22 cellular contexts compared by ENCODE assay signal in genomic region chr17:80182118-80182844, GRCh38. TPM values are rescaled to one million over a fixed set of nuclear protein-coding genes. Genes with fewer than 3 reads are reported as not detected.
DNase-seq lines count a peak whose midpoint lies in the region; ATAC-seq and TF ChIP-seq lines count a peak whose summit lies in the region.
"Had no signal": no experiment of that assay in that cellular context is flagged by ENCODE, and none has a peak within 500 bp of the region (broad histone marks: within the 10 kb centered on the region; RNA-seq: fewer than 3 reads in every experiment).

No MANE protein-coding gene starts in this region.

- ATAC-seq in T-helper 17 cell (no peak), omental fat pad (ENCODE audit: low FRiP score) (no peak)
- ATAC-seq: A549 had no signal

- no peaks in the 10 kb centered on the region for H3K36me3 Mint-ChIP-seq in T-helper 17 cell (ENCODE audit: low read depth)
- H3K36me3 Mint-ChIP-seq: CD4-positive, alpha-beta memory T cell had no signal

- H3K9me3 ChIP-seq in NT2/D1 (ENCODE audit: insufficient read depth, low read length) (no peaks in the 10 kb centered on the region), osteoblast (ENCODE audit: low read depth, low read length) (no peaks in the 10 kb centered on the region), T-helper 17 cell (ENCODE audit: control insufficient read depth, low read length, poor library complexity, severe bottlenecking) (no peaks in the 10 kb centered on the region), ascending aorta (no peaks in the 10 kb centered on the region)
- H3K9me3 ChIP-seq: A549; BE2C; BLaER1 treated with 17β-estradiol and CSF1 and Interleukin-3, amounts not matched to agents 10 nM and 100 nM; HAP-1 had no signal

- no peaks in the 10 kb centered on the region for H3K36me3 ChIP-seq in H7 (replicated peaks; ENCODE audit: control insufficient read depth, insufficient read depth, low read length)
- no peaks in the 10 kb centered on the region for H3K36me3 ChIP-seq in NT2/D1 (ENCODE audit: insufficient read depth, insufficient read length, low read length)
- no peaks in the 10 kb centered on the region for H3K36me3 ChIP-seq in osteoblast (ENCODE audit: insufficient read depth, low read length)
- no peaks in the 10 kb centered on the region for H3K36me3 ChIP-seq in ascending aorta
- H3K36me3 ChIP-seq: BE2C; BLaER1 treated with 17β-estradiol and CSF1 and Interleukin-3, amounts not matched to agents 10 nM and 100 nM; HAP-1 had no signal

- intact Hi-C loops in ascending aorta (cut with DNase I): no loop called here

- H3K4me3 Mint-ChIP-seq in T-helper 17 cell: no peak overlapping the region
- H3K4me3 Mint-ChIP-seq: CD4-positive, alpha-beta memory T cell; HFFc6 had no signal

- TF ChIP-seq CTCF in osteoblast (IDR thresholded peaks at IDR 0.05; ENCODE audit: extremely low read depth, low read depth, low read length): no peak
- TF ChIP-seq CTCF in ascending aorta (IDR thresholded peaks at IDR 0.05): no peak
- no peak for TF ChIP-seq CTCF in omental fat pad (IDR thresholded peaks at IDR 0.05)

- H3K27ac Mint-ChIP-seq in T-helper 17 cell: no peak overlapping the region
- H3K27ac Mint-ChIP-seq: CD4-positive, alpha-beta memory T cell; HFFc6 had no signal

- no peaks in the 10 kb centered on the region for H3K79me2 ChIP-seq in osteoblast (ENCODE audit: insufficient read depth, low read length)

- H3K27me3 Mint-ChIP-seq in T-helper 17 cell: peaks cover 42% of the 10 kb centered on the region

- peak; percentile 55 for DNase-seq in H7
- DNase-seq in NT2/D1 (ENCODE audit: low read depth, low spot score): no peak
- DNase-seq in iPS-NIHi11 (ENCODE audit: low spot score): peak; percentile 6
- DNase-seq in osteoblast (ENCODE audit: insufficient read length, low spot score, missing footprints): peak; percentile 52
- no peak for DNase-seq in T-helper 17 cell
- no peak for DNase-seq in ascending aorta (ENCODE audit: low spot score in 2 of 2)
- no peak for DNase-seq in omental fat pad (ENCODE audit: low spot score)
- DNase-seq: 8988T; ACHN; AML-193; BE2C; Calu3; CD4-positive, alpha-beta memory T cell; DMS53; DMS79 treated with DMSO at 0.1 percent for 48 hours; GF-D8; GOT3; HFFc6 had no signal

- peak overlapping the region; percentile 23 for H3K9ac ChIP-seq in NT2/D1 (ENCODE audit: insufficient read length, low read depth)
- H3K9ac ChIP-seq: BLaER1 treated with 17β-estradiol and CSF1 and Interleukin-3, amounts not matched to agents 10 nM and 100 nM had no signal

- H2AFZ ChIP-seq in osteoblast (ENCODE audit: low read length): no peak overlapping the region

- H3K27me3 ChIP-seq in H7 (ENCODE audit: control insufficient read depth, insufficient read depth, low read length) (no peaks in the 10 kb centered on the region), NT2/D1 (ENCODE audit: insufficient read depth, insufficient read length) (no peaks in the 10 kb centered on the region), osteoblast (ENCODE audit: insufficient read depth, low read length) (peaks cover 8% of the 10 kb centered on the region), ascending aorta (no peaks in the 10 kb centered on the region)
- H3K27me3 ChIP-seq: BE2C; BLaER1 treated with 17β-estradiol and CSF1 and Interleukin-3, amounts not matched to agents 10 nM and 100 nM had no signal

- H3K4me3 ChIP-seq in H7 (ENCODE audit: insufficient read depth, low read depth, low read length) (no peak overlapping the region), NT2/D1 (ENCODE audit: insufficient read length, low read depth) (no peak overlapping the region), osteoblast (ENCODE audit: insufficient read depth, low read length) (no peak overlapping the region), ascending aorta (no peak overlapping the region)
- H3K4me3 ChIP-seq: A549; BLaER1 treated with 17β-estradiol and CSF1 and Interleukin-3, amounts not matched to agents 10 nM and 100 nM; HAP-1 had no signal

- H3K4me1 Mint-ChIP-seq in T-helper 17 cell: peaks cover 2% of the 10 kb centered on the region
- H3K4me1 Mint-ChIP-seq: CD4-positive, alpha-beta memory T cell had no signal

- H3K27ac ChIP-seq in osteoblast (ENCODE audit: low read depth, low read length) (no peak overlapping the region), ascending aorta (no peak overlapping the region)
- H3K27ac ChIP-seq: A549; BLaER1 treated with 17β-estradiol and CSF1 and Interleukin-3, amounts not matched to agents 10 nM and 100 nM had no signal

- no peak overlapping the region for H3K4me2 ChIP-seq in osteoblast (ENCODE audit: insufficient read depth, low read length)
- H3K4me2 ChIP-seq: A549; BLaER1 treated with 17β-estradiol and CSF1 and Interleukin-3, amounts not matched to agents 10 nM and 100 nM had no signal

- H3K4me1 ChIP-seq in NT2/D1 (ENCODE audit: insufficient read depth, insufficient read length) (peaks cover 18% of the 10 kb centered on the region), osteoblast (ENCODE audit: insufficient read depth, low read length) (no peaks in the 10 kb centered on the region), ascending aorta (no peaks in the 10 kb centered on the region)
- H3K4me1 ChIP-seq: BE2C, HAP-1 had no signal

- H4K20me1 ChIP-seq in osteoblast (ENCODE audit: insufficient read depth, low read length): no peaks in the 10 kb centered on the region
- H4K20me1 ChIP-seq: BLaER1 treated with 17β-estradiol and CSF1 and Interleukin-3, amounts not matched to agents 10 nM and 100 nM had no signal

RNA-seq across cellular contexts. Expression of gene CARD14, which starts 12.5 kb away (rescaled TPM):
- total RNA-seq in H7 (2014; rRNA removed; shearing (Covaris generic)): 0.11 and 0.55 TPM in 2 replicates
- total RNA-seq in osteoblast: not detected in 2 replicates
- total RNA-seq in T-helper 17 cell: not detected
- total RNA-seq in ascending aorta: 1.1 TPM
- total RNA-seq in omental fat pad: under 1 TPM in 2 of 4 donors, not detected in 2; 0.37 to 0.63 TPM
- total RNA-seq: Daoy, HFFc6 had no signal

RNA-seq across cellular contexts. Expression of gene EIF4A3, which starts 35.4 kb away (rescaled TPM):
- 126 and 138 TPM in 2 replicates for total RNA-seq in H7 (2014; rRNA removed; shearing (Covaris generic))
- 44.5 and 46.3 TPM in 2 replicates for total RNA-seq in osteoblast
- 10 to 100 TPM; 86.2 to 92.2 TPM for total RNA-seq in T-helper 17 cell
- 78.9 TPM for total RNA-seq in ascending aorta
- 100 to 1,000 TPM in 2 of 4 donors, 10 to 100 TPM in 2; 49.0 to 218 (median 112) TPM for total RNA-seq in omental fat pad

RNA-seq across cellular contexts. Expression of gene SGSH, which starts 37.9 kb away (rescaled TPM):
- 10.2 and 12.5 TPM in 2 replicates for total RNA-seq in H7 (2014; rRNA removed; shearing (Covaris generic))
- total RNA-seq in osteoblast: 15.9 and 19.4 TPM in 2 replicates
- 100 to 1,000 TPM; 136 to 151 TPM for total RNA-seq in T-helper 17 cell
- 50.9 TPM for total RNA-seq in ascending aorta
- 10 to 100 TPM; 16.2 to 32.2 (median 28.0) TPM for total RNA-seq in omental fat pad

RNA-seq across cellular contexts. Expression of gene SLC26A11, which starts 37.9 kb away (rescaled TPM):
- total RNA-seq in H7 (2014; rRNA removed; shearing (Covaris generic)): 19.4 and 20.6 TPM in 2 replicates
- total RNA-seq in osteoblast (12.7 and 17.4 TPM in 2 replicates), T-helper 17 cell (10 to 100 TPM; 57.0 to 73.8 TPM), ascending aorta (25.8 TPM), omental fat pad (10 to 100 TPM in 3 of 4 donors, 1 to 10 TPM in 1; 9.1 to 18.9 (median 11.3) TPM)

Comparison
In these comparisons a context has a peak if more than half of its experiments do, and no peak if none do; other contexts are left out.
1. DNase-seq: peak in H7 (single experiment), iPS-NIHi11 (single experiment) and osteoblast (single experiment); none in NT2/D1 (single experiment), T-helper 17 cell (0 of 3), ascending aorta (0 of 2) and omental fat pad (single experiment).